1 cellular context compared by ENCODE assay signal in the genomic region with DNA sequence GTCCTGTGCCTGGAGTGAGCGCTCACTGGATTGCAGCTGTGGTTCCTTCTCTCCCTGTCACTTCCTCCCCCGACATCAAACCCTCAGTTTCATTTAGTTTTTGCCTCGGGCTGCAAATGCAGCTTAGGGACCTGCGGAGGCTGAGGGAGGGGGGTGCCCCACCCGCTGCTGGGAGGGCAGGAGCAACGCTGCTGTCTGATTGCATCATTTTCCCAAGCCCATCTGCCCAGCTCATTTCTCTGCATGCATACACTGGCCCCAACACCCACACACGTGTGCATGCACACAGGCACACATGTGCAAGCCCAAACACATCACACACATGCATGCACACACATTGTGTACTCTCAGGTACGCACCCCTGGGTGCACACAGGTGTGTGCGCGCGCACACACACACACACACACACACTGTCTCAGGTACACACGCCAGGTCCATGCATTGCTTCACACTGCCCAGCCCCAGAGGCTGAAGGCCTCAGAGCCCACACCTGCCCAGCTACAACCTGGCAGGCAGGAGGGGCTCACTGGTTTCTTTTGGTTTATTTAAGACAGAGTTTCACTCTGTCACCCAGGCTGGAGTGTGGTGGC.
TF ChIP-seq lines count a peak whose summit lies in the region.

No MANE protein-coding gene starts in this region.

TF ChIP-seq in HEK293, 187 proteins besides CTCF, POLR2A, EP300 and RAD21 (continued from another document):
- TF ChIP-seq REPIN1 (tag by site-specific recombination; IDR thresholded peaks at IDR 0.05; ENCODE audit: low read depth) (no peak), ZNF792 (tag by site-specific recombination; IDR thresholded peaks at IDR 0.05) (0 out of 2 replicates have a peak, but pooled peaks have one; percentile 15), ZNF174 (tag by site-specific recombination; IDR thresholded peaks at IDR 0.05) (no peak), ZNF239 (tag by site-specific recombination; IDR thresholded peaks at IDR 0.05) (no peak), KLF7 (tag by site-specific recombination; IDR thresholded peaks at IDR 0.05; ENCODE audit: borderline replicate concordance) (peak; percentile 86; the same call in 1 of the 2 replicates)
- TF ChIP-seq, protein P1, sequence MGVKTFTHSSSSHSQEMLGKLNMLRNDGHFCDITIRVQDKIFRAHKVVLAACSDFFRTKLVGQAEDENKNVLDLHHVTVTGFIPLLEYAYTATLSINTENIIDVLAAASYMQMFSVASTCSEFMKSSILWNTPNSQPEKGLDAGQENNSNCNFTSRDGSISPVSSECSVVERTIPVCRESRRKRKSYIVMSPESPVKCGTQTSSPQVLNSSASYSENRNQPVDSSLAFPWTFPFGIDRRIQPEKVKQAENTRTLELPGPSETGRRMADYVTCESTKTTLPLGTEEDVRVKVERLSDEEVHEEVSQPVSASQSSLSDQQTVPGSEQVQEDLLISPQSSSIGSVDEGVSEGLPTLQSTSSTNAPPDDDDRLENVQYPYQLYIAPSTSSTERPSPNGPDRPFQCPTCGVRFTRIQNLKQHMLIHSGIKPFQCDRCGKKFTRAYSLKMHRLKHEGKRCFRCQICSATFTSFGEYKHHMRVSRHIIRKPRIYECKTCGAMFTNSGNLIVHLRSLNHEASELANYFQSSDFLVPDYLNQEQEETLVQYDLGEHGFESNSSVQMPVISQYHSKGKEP (tag by site-specific recombination; IDR thresholded peaks at IDR 0.05) = peak; percentile 96
- TF ChIP-seq, protein P2, sequence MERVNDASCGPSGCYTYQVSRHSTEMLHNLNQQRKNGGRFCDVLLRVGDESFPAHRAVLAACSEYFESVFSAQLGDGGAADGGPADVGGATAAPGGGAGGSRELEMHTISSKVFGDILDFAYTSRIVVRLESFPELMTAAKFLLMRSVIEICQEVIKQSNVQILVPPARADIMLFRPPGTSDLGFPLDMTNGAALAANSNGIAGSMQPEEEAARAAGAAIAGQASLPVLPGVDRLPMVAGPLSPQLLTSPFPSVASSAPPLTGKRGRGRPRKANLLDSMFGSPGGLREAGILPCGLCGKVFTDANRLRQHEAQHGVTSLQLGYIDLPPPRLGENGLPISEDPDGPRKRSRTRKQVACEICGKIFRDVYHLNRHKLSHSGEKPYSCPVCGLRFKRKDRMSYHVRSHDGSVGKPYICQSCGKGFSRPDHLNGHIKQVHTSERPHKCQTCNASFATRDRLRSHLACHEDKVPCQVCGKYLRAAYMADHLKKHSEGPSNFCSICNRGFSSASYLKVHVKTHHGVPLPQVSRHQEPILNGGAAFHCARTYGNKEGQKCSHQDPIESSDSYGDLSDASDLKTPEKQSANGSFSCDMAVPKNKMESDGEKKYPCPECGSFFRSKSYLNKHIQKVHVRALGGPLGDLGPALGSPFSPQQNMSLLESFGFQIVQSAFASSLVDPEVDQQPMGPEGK (tag by site-specific recombination; IDR thresholded peaks at IDR 0.05) = peak; percentile 80
